Comparison of ENCODE assay signal across 10 cellular contexts in genomic region chr16:23905027-23905426, GRCh38.
A peak's percentile ranks its signal among the peaks of the same experiment; 100 is the strongest.
DNase-seq lines count a peak whose midpoint lies in the region; ATAC-seq and TF ChIP-seq lines count a peak whose summit lies in the region.
"Had no signal": no experiment of that assay in that cellular context is flagged by ENCODE, and none has a peak within 500 bp of the region (broad histone marks: within the 10 kb centered on the region; RNA-seq: fewer than 3 reads in every experiment).

No MANE protein-coding gene starts in this region.

- peak; percentile 97 for ATAC-seq in RWPE2 (ENCODE audit: low read depth)
- no peak for ATAC-seq in naive B cell (ENCODE audit: low read depth in 2 of 2)
- ATAC-seq in GM21576 (IDR thresholded peaks at IDR 0.05; ENCODE audit: unreplicated experiment): no peak
- ATAC-seq in stimulated activated naive B cell treated with anti-CD40 and anti-IgM and Interleukin-4, amounts not matched to agents 10 μg/mL and 1 μg/mL and 100 μg/mL, for 72 hours (replicated peaks): no peak
- ATAC-seq: activated T-helper 17 cell treated with anti-CD3 and anti-CD28 coated beads, Interleukin-2, amount 50 U/mL, for 72 hours had no signal

- H3K4me1 ChIP-seq in RWPE2 (ENCODE audit: insufficient read depth, poor library complexity, severe bottlenecking): no peaks in the 10 kb centered on the region
- no peaks in the 10 kb centered on the region for H3K4me1 ChIP-seq in Karpas-422 (ENCODE audit: low read length)
- no peaks in the 10 kb centered on the region for H3K4me1 ChIP-seq in OCI-LY7 (ENCODE audit: insufficient read depth, low read length, poor library complexity, severe bottlenecking)
- H3K4me1 ChIP-seq: Caco-2 had no signal

- H3K27me3 Mint-ChIP-seq in naive B cell: no peaks in the 10 kb centered on the region
- H3K27me3 Mint-ChIP-seq in stimulated activated naive B cell treated with anti-CD40 and anti-IgM and Interleukin-4, amounts not matched to agents 10 μg/mL and 1 μg/mL and 100 μg/mL, for 72 hours: no peaks in the 10 kb centered on the region
- H3K27me3 Mint-ChIP-seq: activated T-helper 17 cell treated with anti-CD3 and anti-CD28 coated beads, Interleukin-2, amount 50 U/mL, for 72 hours had no signal

- H3K36me3 ChIP-seq in RWPE2 (ENCODE audit: low read depth): no peaks in the 10 kb centered on the region
- no peaks in the 10 kb centered on the region for H3K36me3 ChIP-seq in Karpas-422 (ENCODE audit: insufficient read depth, low read length)
- H3K36me3 ChIP-seq in OCI-LY7 (ENCODE audit: insufficient read depth, low read length): no peaks in the 10 kb centered on the region

- H3K27me3 ChIP-seq in RWPE2 (ENCODE audit: insufficient read depth, poor library complexity, severe bottlenecking) (no peaks in the 10 kb centered on the region), Karpas-422 (ENCODE audit: low read length) (no peaks in the 10 kb centered on the region)

- H3K27ac Mint-ChIP-seq in naive B cell: peak overlapping the region in 4 of 6 donors; percentile 3 to 88 (median 58)
- no peak overlapping the region for H3K27ac Mint-ChIP-seq in stimulated activated naive B cell treated with anti-CD40 and anti-IgM and Interleukin-4, amounts not matched to agents 10 μg/mL and 1 μg/mL and 100 μg/mL, for 72 hours

- no peak overlapping the region for H3K9ac ChIP-seq in Karpas-422 (ENCODE audit: low read length)

- CTCF ChIA-PET in OCI-LY7 (lab: Charles Lee; ENCODE audit: unreplicated experiment): no interaction called here

- H3K27ac ChIP-seq in RWPE2 (ENCODE audit: poor library complexity, severe bottlenecking) (no peak overlapping the region), Karpas-422 (ENCODE audit: low read length) (no peak overlapping the region), OCI-LY7 (ENCODE audit: low read depth, low read length, poor library complexity, severe bottlenecking) (no peak overlapping the region)

- H3K9me2 ChIP-seq in Karpas-422 (replicated peaks; ENCODE audit: insufficient read depth, low read length) (no peaks in the 10 kb centered on the region), OCI-LY7 (ENCODE audit: insufficient read depth, low read length) (no peaks in the 10 kb centered on the region)

- H3K4me1 Mint-ChIP-seq in naive B cell: peaks cover 92 to 99% (median 98%) of the 10 kb centered on the region in 3 donors
- peaks cover 71 to 98% of the 10 kb centered on the region in 2 donors for H3K4me1 Mint-ChIP-seq in stimulated activated naive B cell treated with anti-CD40 and anti-IgM and Interleukin-4, amounts not matched to agents 10 μg/mL and 1 μg/mL and 100 μg/mL, for 72 hours

- H3K4me3 ChIP-seq in AG09309 (ENCODE audit: control insufficient read depth, low read depth, low read length): no peak overlapping the region
- no peak overlapping the region for H3K4me3 ChIP-seq in RWPE2 (ENCODE audit: severe bottlenecking)
- H3K4me3 ChIP-seq in Karpas-422 (ENCODE audit: low read length): no peak overlapping the region
- no peak overlapping the region for H3K4me3 ChIP-seq in OCI-LY7 (ENCODE audit: low read depth, low read length, poor library complexity, severe bottlenecking)

- H3K9me3 ChIP-seq in RWPE2 (ENCODE audit: severe bottlenecking) (no peaks in the 10 kb centered on the region), Karpas-422 (ENCODE audit: low read length) (no peaks in the 10 kb centered on the region), OCI-LY7 (ENCODE audit: low read length) (no peaks in the 10 kb centered on the region)
- H3K9me3 ChIP-seq: Caco-2 had no signal

- H3K9me3 Mint-ChIP-seq in naive B cell: no peaks in the 10 kb centered on the region
- H3K9me3 Mint-ChIP-seq in stimulated activated naive B cell treated with anti-CD40 and anti-IgM and Interleukin-4, amounts not matched to agents 10 μg/mL and 1 μg/mL and 100 μg/mL, for 72 hours: no peaks in the 10 kb centered on the region
- H3K9me3 Mint-ChIP-seq: activated T-helper 17 cell treated with anti-CD3 and anti-CD28 coated beads, Interleukin-2, amount 50 U/mL, for 72 hours had no signal

- H3K79me2 ChIP-seq in Karpas-422 (ENCODE audit: low read length) (no peaks in the 10 kb centered on the region), OCI-LY7 (ENCODE audit: insufficient read depth, low read depth, low read length) (no peaks in the 10 kb centered on the region)

- no peak overlapping the region for H2AFZ ChIP-seq in Karpas-422 (ENCODE audit: low read length)
- no peak overlapping the region for H2AFZ ChIP-seq in OCI-LY7 (ENCODE audit: low read length)

- intact Hi-C loops in OCI-LY7 (cut with micrococcal nuclease; ENCODE audit: unreplicated experiment): no loop called here

- H3K4me2 ChIP-seq in Karpas-422 (ENCODE audit: low read depth, low read length, poor library complexity, severe bottlenecking) (no peak overlapping the region), OCI-LY7 (ENCODE audit: low read length) (no peak overlapping the region)

- H4K20me1 ChIP-seq in Karpas-422 (ENCODE audit: insufficient read depth, low read depth, low read length) (0 out of 2 replicates have a peak, but pooled peaks cover 4% of the 10 kb centered on the region), OCI-LY7 (ENCODE audit: insufficient read depth, low read length) (no peaks in the 10 kb centered on the region)

- peaks cover 0 to 7% of the 10 kb centered on the region in 2 donors for H3K36me3 Mint-ChIP-seq in naive B cell
- peaks cover 9 to 24% of the 10 kb centered on the region in 2 donors for H3K36me3 Mint-ChIP-seq in stimulated activated naive B cell treated with anti-CD40 and anti-IgM and Interleukin-4, amounts not matched to agents 10 μg/mL and 1 μg/mL and 100 μg/mL, for 72 hours

- no TSS peak for BruUV-seq in OCI-LY7 (replicated peaks; lab: Mats Ljungman, UMichigan)

- DNase-seq in AG09309 (ENCODE audit: low read depth) (peak; percentile 8), RWPE2 (ENCODE audit: low spot score) (no peak), fibroblast of gingiva (ENCODE audit: low read depth) (peak; percentile 3), naive B cell (no peak), Karpas-422 (no peak), OCI-LY7 (ENCODE audit: low spot score) (no peak)
- DNase-seq in stimulated activated naive B cell treated with anti-CD40 and anti-IgM and Interleukin-4, amounts not matched to agents 10 μg/mL and 1 μg/mL and 100 μg/mL, for 72 hours: no peak

- peak overlapping the region in 1 of 8 donors; percentile 78 for H3K4me3 Mint-ChIP-seq in naive B cell
- H3K4me3 Mint-ChIP-seq in stimulated activated naive B cell treated with anti-CD40 and anti-IgM and Interleukin-4, amounts not matched to agents 10 μg/mL and 1 μg/mL and 100 μg/mL, for 72 hours: no peak overlapping the region
- H3K4me3 Mint-ChIP-seq: activated T-helper 17 cell treated with anti-CD3 and anti-CD28 coated beads, Interleukin-2, amount 50 U/mL, for 72 hours had no signal

- POLR2A ChIA-PET in OCI-LY7 (lab: Charles Lee): interaction anchor here (0.5 to 1.3 kb wide), 2 partner anchors 9 to 11 kb away, joined by 3 to 4 read pairs; no protein-coding TSS in a partner anchor

- TF ChIP-seq CTCF in AG09309 (IDR thresholded peaks at IDR 0.05; ENCODE audit: control insufficient read depth, insufficient read depth, low read depth, low read length, missing control alignments): no peak
- TF ChIP-seq CTCF in RWPE2 (IDR thresholded peaks at IDR 0.05; ENCODE audit: poor library complexity, severe bottlenecking): no peak
- no peak for TF ChIP-seq CTCF in OCI-LY7 (conservative IDR thresholded peaks at IDR 0.05; ENCODE audit: low read length)

Comparison
In these comparisons a context has a peak if more than half of its experiments do, and no peak if none do; other contexts are left out.
1. DNase-seq: peak in AG09309 (single experiment) and fibroblast of gingiva (single experiment); none in RWPE2 (single experiment), naive B cell (single experiment), Karpas-422 (single experiment), stimulated activated naive B cell treated with anti-CD40 and anti-IgM and Interleukin-4, amounts not matched to agents 10 μg/mL and 1 μg/mL and 100 μg/mL, for 72 hours (single experiment) and OCI-LY7 (single experiment).